In the genomic region with DNA sequence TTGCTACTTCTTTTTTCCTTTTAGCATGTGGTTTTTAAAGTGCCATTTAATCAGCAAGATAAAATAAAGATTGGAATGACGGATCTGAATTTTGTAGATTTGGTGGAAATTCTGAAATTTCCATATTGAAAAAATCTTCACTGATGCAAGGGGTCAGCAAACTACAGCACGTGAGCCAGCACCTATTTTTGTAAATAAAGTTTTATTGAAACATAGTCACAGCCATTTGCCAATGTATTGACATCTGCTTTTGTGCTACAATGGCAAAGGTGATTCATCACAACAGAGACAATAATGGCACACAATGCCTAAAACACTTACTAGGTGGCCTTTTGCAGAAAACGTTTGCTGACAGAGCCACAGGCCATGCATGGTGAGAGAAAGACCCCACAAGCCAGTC, we compare ENCODE assay signal across 7 cellular contexts.
"Had no signal": no experiment of that assay in that cellular context is flagged by ENCODE, and none has a peak within 500 bp of the region (broad histone marks: within the 10 kb centered on the region; RNA-seq: fewer than 3 reads in every experiment).

No MANE protein-coding gene starts in this region.

- H3K4me1 Mint-ChIP-seq: GM23338, H9, IgD-negative memory B cell had no signal

- ATAC-seq: GM23338 had no signal

- H3K4me3 ChIP-seq: GM23338 had no signal

- H3K4me3 Mint-ChIP-seq: GM23338, H9, IgD-negative memory B cell had no signal

- FAIRE-seq: H1, H54, HTR-8/SVneo had no signal

- H3K27ac Mint-ChIP-seq: GM23338, IgD-negative memory B cell had no signal

- H3K9me3 Mint-ChIP-seq: GM23338, H9 had no signal

- H3K4me2 ChIP-seq: GM23338 had no signal

- H2AFZ ChIP-seq: GM23338 had no signal

- DNase-seq: H9, HCEC 1CT had no signal

- H3K27me3 Mint-ChIP-seq: IgD-negative memory B cell had no signal
